20 cellular contexts compared by ENCODE assay signal in the genomic region with DNA sequence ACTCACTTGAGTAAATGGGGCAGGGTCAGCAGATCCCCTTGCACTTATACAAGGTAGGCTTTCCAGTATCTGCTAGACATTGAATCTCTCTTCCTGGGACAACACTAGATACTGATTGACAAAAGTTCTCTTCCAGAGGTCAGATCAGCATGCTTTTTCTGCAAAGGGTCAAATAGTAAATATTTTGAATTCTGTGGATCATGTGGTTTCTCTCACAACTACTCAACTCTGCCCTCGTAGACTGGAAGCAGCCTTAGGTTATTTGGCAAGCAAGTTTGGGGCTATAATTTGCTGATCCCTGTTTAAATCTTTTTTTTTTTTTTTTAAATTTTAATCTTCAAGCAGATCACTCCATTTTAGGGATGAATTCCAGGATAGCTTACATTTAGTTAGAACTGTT.
"Had no signal": no experiment of that assay in that cellular context is flagged by ENCODE, and none has a peak within 500 bp of the region (broad histone marks: within the 10 kb centered on the region; RNA-seq: fewer than 3 reads in every experiment).

No MANE protein-coding gene starts in this region.

- H3K27me3 ChIP-seq: colonic mucosa, hepatocyte, right atrium auricular region had no signal

- ATAC-seq: lower lobe of right lung had no signal

- H3K4me2 ChIP-seq: hepatocyte, smooth muscle cell had no signal

- H3K27ac Mint-ChIP-seq: endodermal cell, naive B cell, type B pancreatic cell had no signal

- H3K27ac ChIP-seq: colonic mucosa, hepatocyte, lower lobe of right lung, right atrium auricular region had no signal

- H3K4me1 Mint-ChIP-seq: endodermal cell, naive B cell, neural crest cell had no signal

- FAIRE-seq: endothelial cell of umbilical vein, urothelium cell line had no signal

- H3K9me3 ChIP-seq: colonic mucosa, lower lobe of right lung, right atrium auricular region had no signal

- H3K4me3 ChIP-seq: colonic mucosa, hepatocyte, lower lobe of right lung, right atrium auricular region, smooth muscle cell had no signal

- H3K4me3 Mint-ChIP-seq: endodermal cell, naive B cell, neural crest cell, type B pancreatic cell had no signal

- H3K4me1 ChIP-seq: colonic mucosa, lower lobe of right lung, right atrium auricular region had no signal

- DNase-seq: cerebellar nuclear complex; colonic mucosa; effector CD4-positive, alpha-beta T cell; endodermal cell; erythroblast; foreskin melanocyte; head of caudate nucleus; lower lobe of right lung; mesendoderm; naive B cell; posterior cingulate gyrus; stimulated activated CD4-positive, alpha-beta T cell treated with anti-CD3 and anti-CD28 coated beads, Interleukin-2, amount 100 ng/mL, for 48 hours; stimulated activated naive CD4-positive, alpha-beta T cell treated with Interleukin-2 at 50 U/mL for 16 hours had no signal

- H3K79me2 ChIP-seq: hepatocyte had no signal

- H2AFZ ChIP-seq: hepatocyte had no signal

- H3K9me3 Mint-ChIP-seq: endodermal cell had no signal

- H3K27me3 Mint-ChIP-seq: naive B cell, type B pancreatic cell had no signal

- H3K36me3 ChIP-seq: colonic mucosa, lower lobe of right lung, right atrium auricular region had no signal

- H3K36me3 Mint-ChIP-seq: type B pancreatic cell had no signal
